ENCODE assay signal across 23 cellular contexts in the genomic region with DNA sequence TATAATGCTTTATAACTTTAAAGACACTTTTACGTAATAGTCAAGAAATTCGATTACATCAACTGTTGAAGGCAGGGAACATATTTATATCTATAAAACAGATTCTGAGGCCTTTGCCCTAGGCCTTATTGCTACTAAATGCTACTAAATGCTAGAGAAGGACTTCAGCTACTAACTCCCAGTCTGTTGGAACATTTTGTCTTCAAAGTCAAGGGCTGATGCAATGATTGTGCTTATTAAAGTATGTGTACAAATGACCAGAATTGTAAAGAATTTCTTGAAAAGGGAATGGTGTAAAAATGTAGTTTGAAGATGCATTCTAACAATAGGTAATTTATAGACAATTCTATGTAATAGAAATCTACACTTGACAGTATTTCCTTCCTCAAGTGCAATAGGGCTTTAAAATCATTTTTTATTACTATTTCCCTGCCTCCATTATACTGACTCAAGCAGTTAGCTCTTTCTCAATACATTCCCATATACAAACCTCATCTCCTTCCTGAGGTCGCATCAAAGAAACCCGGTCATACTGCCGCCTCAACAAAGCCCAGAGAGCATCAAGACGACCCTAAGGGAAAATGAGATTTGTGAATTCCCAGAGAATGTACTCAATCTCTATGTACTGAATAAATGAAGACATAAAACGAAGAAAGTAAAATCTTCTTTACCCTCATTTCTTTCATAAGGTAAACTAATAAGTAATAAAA.
"Had no signal": no experiment of that assay in that cellular context is flagged by ENCODE, and none has a peak within 500 bp of the region (broad histone marks: within the 10 kb centered on the region; RNA-seq: fewer than 3 reads in every experiment).

No MANE protein-coding gene starts in this region.

- H3K4me1 ChIP-seq: esophagus squamous epithelium, gastrocnemius medialis, left ventricle myocardium inferior, lower lobe of right lung, pancreas, spleen, stomach, transverse colon had no signal

- H3K36me3 ChIP-seq: pancreas had no signal

- H3K27me3 ChIP-seq: esophagus squamous epithelium, gastrocnemius medialis, pancreas, spleen, stomach, transverse colon had no signal

- H3K9me3 Mint-ChIP-seq: dendritic cell treated with granulocyte-macrophage colony-stimulating factor and Interleukin-4, amounts not matched to agents 40 ng/mL and 50 ng/mL, for 4 days; effector memory CD8-positive, alpha-beta T cell; nephron had no signal

- H3K27ac Mint-ChIP-seq: dendritic cell treated with granulocyte-macrophage colony-stimulating factor and Interleukin-4, amounts not matched to agents 40 ng/mL and 50 ng/mL, for 4 days; nephron; progenitor cell of endocrine pancreas had no signal

- ATAC-seq: effector memory CD8-positive, alpha-beta T cell; gastrocnemius medialis; left cardiac atrium; lower lobe of right lung; pancreas; right cardiac atrium had no signal

- H3K4me1 Mint-ChIP-seq: naive B cell had no signal

- H3K4me3 ChIP-seq: esophagus squamous epithelium, gastrocnemius medialis, left ventricle myocardium inferior, lower lobe of right lung, pancreas, spleen, stomach, thoracic aorta, transverse colon had no signal

- H3K27ac ChIP-seq: esophagus squamous epithelium, gastrocnemius medialis, left ventricle myocardium inferior, lower lobe of right lung, pancreas, spleen, thoracic aorta, transverse colon had no signal

- H3K27me3 Mint-ChIP-seq: dendritic cell treated with granulocyte-macrophage colony-stimulating factor and Interleukin-4, amounts not matched to agents 40 ng/mL and 50 ng/mL, for 4 days; effector memory CD8-positive, alpha-beta T cell; naive B cell; progenitor cell of endocrine pancreas had no signal

- DNase-seq: central memory CD4-positive, alpha-beta T cell; effector memory CD8-positive, alpha-beta T cell; esophagus squamous epithelium; gastrocnemius medialis; kidney; left cardiac atrium; left ventricle myocardium inferior; lower lobe of right lung; naive B cell; occipital lobe; pancreas; right cardiac atrium; spleen; stimulated activated CD4-positive, alpha-beta T cell treated with anti-CD3 and anti-CD28 coated beads, Interleukin-2, amount 100 ng/mL, for 24 hours; stimulated activated CD4-positive, alpha-beta T cell treated with anti-CD3 and anti-CD28 coated beads, Interleukin-4, amount 100 ng/mL, for 4 hours; stimulated activated naive CD4-positive, alpha-beta T cell; stomach; substantia nigra; transverse colon had no signal

- H3K9me3 ChIP-seq: esophagus squamous epithelium, gastrocnemius medialis, left ventricle myocardium inferior, lower lobe of right lung, pancreas, stomach, thoracic aorta, transverse colon had no signal

- H3K4me3 Mint-ChIP-seq: dendritic cell treated with granulocyte-macrophage colony-stimulating factor and Interleukin-4, amounts not matched to agents 40 ng/mL and 50 ng/mL, for 4 days; effector memory CD8-positive, alpha-beta T cell; nephron had no signal
